17 cellular contexts compared by ENCODE assay signal in the genomic region with DNA sequence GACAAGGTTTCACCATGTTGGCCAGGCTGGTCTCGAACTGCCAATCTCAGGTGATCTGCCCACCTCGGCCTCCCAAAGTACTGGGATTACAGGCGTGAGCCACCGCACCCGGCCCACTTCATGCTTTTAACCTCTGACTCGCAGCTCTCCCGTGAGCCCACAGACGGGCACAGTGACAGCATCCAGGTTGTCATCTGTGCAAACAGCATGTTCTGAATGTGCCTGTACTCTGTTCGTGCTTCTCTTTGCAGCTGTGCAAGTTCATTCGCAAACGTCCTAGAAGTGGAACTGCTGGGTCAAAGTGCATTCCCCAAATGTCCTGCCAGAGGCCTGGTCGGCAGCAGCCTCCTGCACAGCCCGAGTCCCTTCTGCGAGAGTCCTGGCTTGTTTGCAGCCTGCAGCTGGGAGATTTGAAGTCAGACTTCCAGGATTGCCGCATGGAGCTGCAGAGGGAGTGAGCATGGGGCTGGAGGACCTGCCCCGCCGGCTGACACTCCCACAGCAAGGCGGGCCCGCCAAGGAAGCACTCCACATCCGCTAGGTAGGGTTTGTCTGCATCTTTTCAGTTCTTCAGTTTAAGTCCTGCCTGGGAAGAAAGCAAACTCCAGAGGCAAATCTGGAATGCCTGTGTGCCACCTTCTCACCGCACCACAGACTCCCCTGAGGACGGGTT. TPM values are rescaled to one million over a fixed set of nuclear protein-coding genes. Genes with fewer than 3 reads are reported as not detected.
DNase-seq lines count a peak whose midpoint lies in the region; ATAC-seq, FAIRE-seq and TF ChIP-seq lines count a peak whose summit lies in the region.
"Had no signal": no experiment of that assay in that cellular context is flagged by ENCODE, and none has a peak within 500 bp of the region (broad histone marks: within the 10 kb centered on the region; RNA-seq: fewer than 3 reads in every experiment).

No MANE protein-coding gene starts in this region.

- ATAC-seq in A549 (no peak), T-helper 17 cell (no peak), HG02759 (IDR thresholded peaks at IDR 0.05; ENCODE audit: unreplicated experiment) (no peak)
- no peak for ATAC-seq in activated naive CD8-positive, alpha-beta T cell treated with anti-CD3 and anti-CD28 coated beads, Interleukin-2, amount 50 U/mL, for 24 hours
- ATAC-seq: HCT116 had no signal

- no peak overlapping the region for H2AK5ac ChIP-seq in neuronal stem cell (ENCODE audit: low read depth, low read length)

- TF ChIP-seq RAD21 in A549 (conservative IDR thresholded peaks at IDR 0.05 in 1 of 2, IDR thresholded peaks at IDR 0.05 in 1 of 2), result no peak

- H2BK15ac ChIP-seq in neuronal stem cell (ENCODE audit: low read length), result no peak overlapping the region

- H4K8ac ChIP-seq in neuronal stem cell (ENCODE audit: low read depth, low read length), result no peak overlapping the region

- CTCF ChIA-PET in A549 (lab: Yijun Ruan, JAX), result interaction anchor here (1.1 to 1.2 kb wide), 2 partner anchors 34 to 247 kb away, joined by 3 to 4 read pairs; no protein-coding TSS in a partner anchor
- CTCF ChIA-PET in MCF 10A (lab: Yijun Ruan, JAX), result interaction anchor here (0.6 to 1.1 kb wide), 2 partner anchors 31 to 236 kb away, joined by 3 to 4 read pairs; no protein-coding TSS in a partner anchor

- no peak overlapping the region for H3K14ac ChIP-seq in neuronal stem cell (ENCODE audit: low read length)

- no TSS peak for BruUV-seq in MCF 10A (replicated peaks; lab: Mats Ljungman, UMichigan)

- H3K27ac ChIP-seq in A549, result no peak overlapping the region
- H3K27ac ChIP-seq in neuronal stem cell (replicated peaks; ENCODE audit: low read length), result no peak overlapping the region

- H3K79me1 ChIP-seq in neuronal stem cell (ENCODE audit: low read depth, low read length), result peaks cover 4% of the 10 kb centered on the region

- no peak overlapping the region for H4K91ac ChIP-seq in neuronal stem cell (ENCODE audit: low read depth, low read length, poor library complexity)

- H3K4me2 ChIP-seq in A549, result no peak overlapping the region
- no peak overlapping the region for H3K4me2 ChIP-seq in neuronal stem cell (ENCODE audit: insufficient read depth, low read length, poor library complexity, severe bottlenecking)

- no peak for FAIRE-seq in A549 (lab: Jason Lieb, UNC)
- FAIRE-seq: G401.6, GM12892 had no signal

- TF ChIP-seq CTCF in A549 (IDR thresholded peaks at IDR 0.05), result no peak
- no peak for TF ChIP-seq CTCF in MCF 10A (IDR thresholded peaks at IDR 0.05; ENCODE audit: unreplicated experiment)

- H2BK5ac ChIP-seq in neuronal stem cell (ENCODE audit: low read length), result no peak overlapping the region

- no peaks in the 10 kb centered on the region for H3K9me3 Mint-ChIP-seq in activated naive CD8-positive, alpha-beta T cell treated with anti-CD3 and anti-CD28 coated beads, Interleukin-2, amount 50 U/mL, for 24 hours
- no peaks in the 10 kb centered on the region for H3K9me3 Mint-ChIP-seq in MCF 10A (ENCODE audit: unreplicated experiment)

- H3K4me3 ChIP-seq in A549 (no peak overlapping the region), neuronal stem cell (ENCODE audit: low read length in 2 of 2) (no peak overlapping the region)

- peak overlapping the region; percentile 85 for H3K27ac Mint-ChIP-seq in T-helper 17 cell
- H3K27ac Mint-ChIP-seq in activated naive CD8-positive, alpha-beta T cell treated with anti-CD3 and anti-CD28 coated beads, Interleukin-2, amount 50 U/mL, for 24 hours, result no peak overlapping the region
- no peak overlapping the region for H3K27ac Mint-ChIP-seq in MCF 10A (ENCODE audit: low read depth, unreplicated experiment)

- no peak overlapping the region for H2BK120ac ChIP-seq in neuronal stem cell (ENCODE audit: low read depth, low read length)

- no peak overlapping the region for H2BK12ac ChIP-seq in neuronal stem cell (ENCODE audit: low read length)

- H3K4me1 ChIP-seq in A549 (peaks cover 8% of the 10 kb centered on the region; the same call in 1 of the 3 replicates), neuronal stem cell (ENCODE audit: control insufficient read depth in 2 of 2, insufficient read depth in 1 of 2, low read depth in 1 of 2, low read length in 2 of 2) (peaks cover 9 to 12% of the 10 kb centered on the region in 2 donors)

- no peak overlapping the region for H2AFZ ChIP-seq in neuronal stem cell (ENCODE audit: low read length)

- H3K4me1 Mint-ChIP-seq in T-helper 17 cell (peaks cover 17% of the 10 kb centered on the region), MCF 10A (ENCODE audit: insufficient read depth, unreplicated experiment) (no peaks in the 10 kb centered on the region)
- peaks cover 4% of the 10 kb centered on the region for H3K4me1 Mint-ChIP-seq in activated naive CD8-positive, alpha-beta T cell treated with anti-CD3 and anti-CD28 coated beads, Interleukin-2, amount 50 U/mL, for 24 hours

- H3K36me3 Mint-ChIP-seq in T-helper 17 cell (ENCODE audit: low read depth) (peaks cover 3% of the 10 kb centered on the region), MCF 10A (ENCODE audit: insufficient read depth, unreplicated experiment) (peaks cover 44% of the 10 kb centered on the region)
- peaks cover 10% of the 10 kb centered on the region for H3K36me3 Mint-ChIP-seq in activated naive CD8-positive, alpha-beta T cell treated with anti-CD3 and anti-CD28 coated beads, Interleukin-2, amount 50 U/mL, for 24 hours (ENCODE audit: low read depth)

- H3K23ac ChIP-seq in neuronal stem cell (ENCODE audit: low read depth, low read length, poor library complexity), result peak overlapping the region; percentile 14

- no peak overlapping the region for H3K18ac ChIP-seq in neuronal stem cell (ENCODE audit: low read length)

- no peak overlapping the region for H3K4me3 Mint-ChIP-seq in T-helper 17 cell
- H3K4me3 Mint-ChIP-seq in activated naive CD8-positive, alpha-beta T cell treated with anti-CD3 and anti-CD28 coated beads, Interleukin-2, amount 50 U/mL, for 24 hours, result no peak overlapping the region
- H3K4me3 Mint-ChIP-seq in MCF 10A (ENCODE audit: unreplicated experiment), result no peak overlapping the region
- H3K4me3 Mint-ChIP-seq: CD14-positive monocyte had no signal

- no peaks in the 10 kb centered on the region for H3K27me3 Mint-ChIP-seq in T-helper 17 cell
- no peaks in the 10 kb centered on the region for H3K27me3 Mint-ChIP-seq in activated naive CD8-positive, alpha-beta T cell treated with anti-CD3 and anti-CD28 coated beads, Interleukin-2, amount 50 U/mL, for 24 hours
- no peaks in the 10 kb centered on the region for H3K27me3 Mint-ChIP-seq in MCF 10A (ENCODE audit: insufficient read depth, unreplicated experiment)

- H3K27me3 ChIP-seq in neuronal stem cell (ENCODE audit: control insufficient read depth in 3 of 3, insufficient read depth in 3 of 3, low read depth in 1 of 3, low read length in 3 of 3), result no peaks in the 10 kb centered on the region

- TF ChIP-seq EP300 in A549 (IDR thresholded peaks at IDR 0.05), result no peak

- no peak overlapping the region for H3K4ac ChIP-seq in neuronal stem cell (ENCODE audit: low read length)

- H3K9ac ChIP-seq in neuronal stem cell (ENCODE audit: low read depth, low read length, poor library complexity), result no peak overlapping the region

- intact Hi-C loops in MCF 10A (cut with micrococcal nuclease), result no loop called here

- H3K36me3 ChIP-seq in neuronal stem cell (replicated peaks in 1 of 2; ENCODE audit: control insufficient read depth in 2 of 2, insufficient read depth in 2 of 2, low read length in 2 of 2), result peaks cover 35 to 73% of the 10 kb centered on the region in 2 donors

- WGBS in A549 (ENCODE audit: missing lambda C conversion rate), result 91% methylated on average over 21 of the region's 22 CpGs
- no CpG with 5 or more reads among the region's 22 CpGs for WGBS in neuronal stem cell (ENCODE audit: extremely low coverage in 2 of 2, insufficient read length in 2 of 2, insufficient replicate concordance in 1 of 2), 2 donors

- H3K9me3 ChIP-seq in A549 (no peaks in the 10 kb centered on the region), T-helper 17 cell (ENCODE audit: control insufficient read depth, low read length, poor library complexity, severe bottlenecking) (no peaks in the 10 kb centered on the region), neuronal stem cell (replicated peaks in 1 of 2; ENCODE audit: control insufficient read depth in 2 of 2, insufficient read depth in 1 of 2, low read depth in 1 of 2, low read length in 2 of 2) (no peaks in the 10 kb centered on the region)

- no peak for TF ChIP-seq POLR2A in A549 (IDR thresholded peaks at IDR 0.05; ENCODE audit: low read length)

- POLR2A ChIA-PET in A549 (lab: Yijun Ruan, JAX), result no interaction called here
- POLR2A ChIA-PET in MCF 10A (lab: Yijun Ruan, JAX), result interaction anchor here (1.2 kb wide), 2 partner anchors 37 kb away, joined by 3 read pairs; no protein-coding TSS in a partner anchor

- DNase-seq in A549 (ENCODE audit: low read depth in 1 of 2, low spot score in 1 of 2) (no peak), T-helper 17 cell (no peak), islet precursor cell (peak; percentile 49), neuronal stem cell (ENCODE audit: low spot score) (no peak), NCI-H1930 (lab: John Stamatoyannopoulos, UW) (no peak), MCF 10A (ENCODE audit: unreplicated experiment) (no peak)
- DNase-seq in activated naive CD8-positive, alpha-beta T cell treated with anti-CD3 and anti-CD28 coated beads, Interleukin-2, amount 50 U/mL, for 24 hours, result no peak
- DNase-seq: COR-L47, NCI-H1436 treated with DMSO at 0.1 percent for 48 hours, NCI-H2107, NCI-H69, SHP77 had no signal

RNA-seq across cellular contexts. Expression of a gene that starts 3.4 kb away (rescaled TPM):
- polyA plus RNA-seq in A549 (2011; rRNA removed) (10.4 and 12.2 TPM in 2 replicates), A549 (2017; fragmentation: RNase III; extraction: RNeasy Plus Mini Kit Qiagen cat#74134 plus additional on column Dnase treatment) (10.8 to 12.0 TPM (median 11.2 TPM) in 3 replicates)
- 9.3 and 12.6 TPM in 2 replicates for polyA plus RNA-seq in A549 (2012; cell fraction: cytosol; rRNA removed)
- polyA plus RNA-seq in A549 (2012; cell fraction: nucleus; rRNA removed), result 5.7 and 7.5 TPM in 2 replicates
- polyA minus RNA-seq in A549 (2011; rRNA and poly(A)+ RNA removed), result 7.4 and 8.6 TPM in 2 replicates
- total RNA-seq in T-helper 17 cell (10 to 100 TPM in 1 of 2 donors, 1 to 10 TPM in 1; 7.7 to 10.2 TPM), MCF 10A (2022) (13.3 and 15.2 TPM in 2 replicates)
- 33.0 TPM for polyA plus RNA-seq in neuronal stem cell (2013, experiment 1 of 2)
- polyA plus RNA-seq in neuronal stem cell (2013, experiment 2 of 2), result 33.5 TPM

RNA-seq across cellular contexts. Expression of a gene that starts 36.6 kb away (rescaled TPM):
- 9.8 and 11.5 TPM in 2 replicates for polyA plus RNA-seq in A549 (2011; rRNA removed)
- 13.7 and 16.4 TPM in 2 replicates for polyA plus RNA-seq in A549 (2012; cell fraction: cytosol; rRNA removed)
- 25.7 and 27.0 TPM in 2 replicates for polyA plus RNA-seq in A549 (2012; cell fraction: nucleus; rRNA removed)
- 19.5 to 21.4 TPM (median 20.5 TPM) in 3 replicates for polyA plus RNA-seq in A549 (2017; fragmentation: RNase III; extraction: RNeasy Plus Mini Kit Qiagen cat#74134 plus additional on column Dnase treatment)
- 18.5 and 19.8 TPM in 2 replicates for polyA minus RNA-seq in A549 (2011; rRNA and poly(A)+ RNA removed)
- 1 to 10 TPM; 3.5 to 5.5 TPM for total RNA-seq in T-helper 17 cell
- polyA plus RNA-seq in neuronal stem cell (2013, experiment 1 of 2), result 18.5 TPM
- 18.8 TPM for polyA plus RNA-seq in neuronal stem cell (2013, experiment 2 of 2)
- total RNA-seq in MCF 10A (2022), result 29.9 and 31.0 TPM in 2 replicates

RNA-seq across cellular contexts. Expression of a gene that starts 39.1 kb away (rescaled TPM):
- polyA plus RNA-seq in A549 (2011; rRNA removed), result 8.9 and 9.0 TPM in 2 replicates
- 9.7 and 13.0 TPM in 2 replicates for polyA plus RNA-seq in A549 (2012; cell fraction: cytosol; rRNA removed)
- 25.7 and 37.1 TPM in 2 replicates for polyA plus RNA-seq in A549 (2012; cell fraction: nucleus; rRNA removed)
- 12.4 to 15.3 TPM (median 15.0 TPM) in 3 replicates for polyA plus RNA-seq in A549 (2017; fragmentation: RNase III; extraction: RNeasy Plus Mini Kit Qiagen cat#74134 plus additional on column Dnase treatment)
- polyA minus RNA-seq in A549 (2011; rRNA and poly(A)+ RNA removed), result 8.7 and 20.2 TPM in 2 replicates
- total RNA-seq in T-helper 17 cell, result 10 to 100 TPM; 31.5 to 44.1 TPM
- polyA plus RNA-seq in neuronal stem cell (2013, experiment 1 of 2), result 47.9 TPM
- polyA plus RNA-seq in neuronal stem cell (2013, experiment 2 of 2), result 50.2 TPM
- total RNA-seq in MCF 10A (2022), result 25.6 and 26.8 TPM in 2 replicates
